ENCODE assay signal across 17 cellular contexts in the genomic region with DNA sequence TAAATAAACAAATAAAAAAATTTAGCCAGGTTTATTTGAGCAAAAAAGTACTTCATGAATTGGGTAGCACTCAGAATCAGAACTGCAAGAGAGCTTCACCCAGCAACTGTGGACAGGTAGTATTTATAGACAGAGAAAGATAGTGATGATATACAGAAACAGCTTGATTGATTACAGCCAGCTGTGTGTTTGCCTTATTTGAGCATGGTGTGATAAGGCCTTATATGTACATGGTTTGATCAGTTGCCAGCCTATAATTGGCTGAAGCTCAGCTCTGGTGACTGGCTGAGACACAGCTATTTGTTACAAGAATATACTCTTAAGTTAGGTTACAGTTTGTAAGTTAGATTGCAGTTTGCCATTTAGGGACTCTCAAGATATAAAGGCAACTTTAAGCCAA. TPM values are rescaled to one million over a fixed set of nuclear protein-coding genes. Genes with fewer than 3 reads are reported as not detected.
A peak's percentile ranks its signal among the peaks of the same experiment; 100 is the strongest.
DNase-seq lines count a peak whose midpoint lies in the region; ATAC-seq, FAIRE-seq and TF ChIP-seq lines count a peak whose summit lies in the region.
"Had no signal": no experiment of that assay in that cellular context is flagged by ENCODE, and none has a peak within 500 bp of the region (broad histone marks: within the 10 kb centered on the region; RNA-seq: fewer than 3 reads in every experiment).

No MANE protein-coding gene starts in this region.

- H3K4me1 ChIP-seq in left ventricle myocardium inferior: peaks cover 15% of the 10 kb centered on the region
- H3K4me1 ChIP-seq in K562 (replicated peaks in 1 of 2; ENCODE audit: control insufficient read depth in 2 of 2, insufficient read depth in 2 of 2, low read length in 2 of 2): no peaks in the 10 kb centered on the region; a peak in 1 of 5 replicates
- H3K4me1 ChIP-seq: BLaER1 treated with 17β-estradiol and CSF1 and Interleukin-3, amounts not matched to agents 10 nM and 100 nM; SJCRH30 had no signal

- TF ChIP-seq RAD21 in K562 (CRISPR knock-in tag; conservative IDR thresholded peaks at IDR 0.05 in 1 of 2, IDR thresholded peaks at IDR 0.05 in 1 of 2): no peak

- intact Hi-C loops in Right ventricle myocardium superior (cut with DNase I) (no loop called here), left ventricle myocardium inferior (cut with micrococcal nuclease) (no loop called here), K562 (cut with micrococcal nuclease) (no loop called here)

- ATAC-seq in Right ventricle myocardium superior (ENCODE audit: poor library complexity) (peak; percentile 65), K562 (peak; percentile 35), HG02642 (IDR thresholded peaks at IDR 0.05; ENCODE audit: poor library complexity, unreplicated experiment) (no peak), omental fat pad (ENCODE audit: low FRiP score) (no peak)

- no peak for FAIRE-seq in K562 (lab: Jason Lieb, UNC)

- H3K4me3 ChIP-seq in left ventricle myocardium inferior: no peak overlapping the region
- no peak overlapping the region for H3K4me3 ChIP-seq in K562
- H3K4me3 ChIP-seq: BLaER1 treated with 17β-estradiol and CSF1 and Interleukin-3, amounts not matched to agents 10 nM and 100 nM; PC-9; SJCRH30 had no signal

- peaks cover 62% of the 10 kb centered on the region for H3K79me2 ChIP-seq in K562 (ENCODE audit: control insufficient read depth, insufficient read depth, low read length)

- H3K36me3 ChIP-seq in left ventricle myocardium inferior (no peaks in the 10 kb centered on the region), K562 (ENCODE audit: control insufficient read depth, insufficient read depth, low read length) (peaks cover 71% of the 10 kb centered on the region)
- H3K36me3 ChIP-seq: BLaER1 treated with 17β-estradiol and CSF1 and Interleukin-3, amounts not matched to agents 10 nM and 100 nM; SJCRH30 had no signal

- H3K27me3 ChIP-seq in left ventricle myocardium inferior (ENCODE audit: low read depth) (no peaks in the 10 kb centered on the region), K562 (ENCODE audit: control insufficient read depth in 2 of 2, insufficient read depth in 2 of 2, low read length in 2 of 2) (no peaks in the 10 kb centered on the region)
- H3K27me3 ChIP-seq: BLaER1 treated with 17β-estradiol and CSF1 and Interleukin-3, amounts not matched to agents 10 nM and 100 nM; SJCRH30 had no signal

- no peak overlapping the region for H2AFZ ChIP-seq in K562 (ENCODE audit: low read depth, low read length)
- H2AFZ ChIP-seq: PC-9 had no signal

- H3K9ac ChIP-seq in K562 (ENCODE audit: insufficient read depth in 1 of 2, low read depth in 2 of 2, low read length in 2 of 2): no peak overlapping the region
- H3K9ac ChIP-seq: BLaER1 treated with 17β-estradiol and CSF1 and Interleukin-3, amounts not matched to agents 10 nM and 100 nM had no signal

- POLR2A ChIA-PET in K562 (lab: Yijun Ruan, JAX): interaction anchor here (0.6 to 1.3 kb wide), 5 partner anchors 14 to 116 kb away, joined by 3 to 4 read pairs (median 3); a partner anchor contains a TSS

- CTCF ChIA-PET in K562 (lab: Yijun Ruan, JAX; ENCODE audit: low intra/inter-chr PET ratio): no interaction called here

- no TSS peak for BruUV-seq in K562 (replicated peaks; lab: Mats Ljungman, UMichigan)

- H3K9me3 ChIP-seq in left ventricle myocardium inferior (replicated peaks) (peaks cover 7% of the 10 kb centered on the region), K562 (replicated peaks; ENCODE audit: control insufficient read depth, insufficient read depth, low read depth, low read length) (peaks cover 16% of the 10 kb centered on the region)

- H3K4me2 ChIP-seq in K562 (ENCODE audit: insufficient read depth, low read length): no peak overlapping the region
- H3K4me2 ChIP-seq: BLaER1 treated with 17β-estradiol and CSF1 and Interleukin-3, amounts not matched to agents 10 nM and 100 nM; PC-9 had no signal

- TF ChIP-seq POLR2A in K562 (conservative IDR thresholded peaks at IDR 0.05): no peak

- no peaks in the 10 kb centered on the region for H4K20me1 ChIP-seq in K562 (replicated peaks; ENCODE audit: control insufficient read depth, insufficient read depth, low read length)
- H4K20me1 ChIP-seq: BLaER1 treated with 17β-estradiol and CSF1 and Interleukin-3, amounts not matched to agents 10 nM and 100 nM had no signal

- DNase-seq in Right ventricle myocardium superior (no peak), left ventricle myocardium inferior (no peak), K562 (ENCODE audit: extremely low read depth in 1 of 4, low spot score in 3 of 4) (no peak), mucosa of gallbladder (ENCODE audit: low spot score) (peak; percentile 36), DMS79 (lab: John Stamatoyannopoulos, UW) (no peak), omental fat pad (ENCODE audit: low spot score) (no peak)
- DNase-seq: CD8-positive, alpha-beta memory T cell; DMS79 treated with DMSO at 0.1 percent for 48 hours; KBM-7; NCI-H1436; NCI-H2081 treated with DMSO at 0.1 percent for 48 hours; NCI-H510A treated with DMSO at 0.1 percent for 48 hours; PC-9 had no signal

- in situ Hi-C loops in K562 (cut with MboI): no loop called here

- TF ChIP-seq CTCF in left ventricle myocardium inferior (IDR thresholded peaks at IDR 0.05; ENCODE audit: borderline replicate concordance) (no peak), K562 (IDR thresholded peaks at IDR 0.05 in 2 of 3, conservative IDR thresholded peaks at IDR 0.05 in 1 of 3; ENCODE audit: insufficient read depth in 2 of 3, low read depth in 1 of 3, low read length in 3 of 3) (no peak), omental fat pad (IDR thresholded peaks at IDR 0.05) (no peak)

- TF ChIP-seq EP300 in K562 (IDR thresholded peaks at IDR 0.05; ENCODE audit: low read length): no peak

- H3K9me1 ChIP-seq in K562 (ENCODE audit: control insufficient read depth, insufficient read depth, low read length): no peaks in the 10 kb centered on the region

- H3K27ac ChIP-seq in left ventricle myocardium inferior (replicated peaks) (no peak overlapping the region), K562 (ENCODE audit: extremely low read depth, low read depth, low read length) (no peak overlapping the region)
- H3K27ac ChIP-seq: BLaER1 treated with 17β-estradiol and CSF1 and Interleukin-3, amounts not matched to agents 10 nM and 100 nM; PC-9; RWPE1; SJCRH30 had no signal

TF ChIP-seq in K562, 482 proteins besides CTCF, POLR2A, EP300 and RAD21 (continues in another document):
- TF ChIP-seq, protein P1, sequence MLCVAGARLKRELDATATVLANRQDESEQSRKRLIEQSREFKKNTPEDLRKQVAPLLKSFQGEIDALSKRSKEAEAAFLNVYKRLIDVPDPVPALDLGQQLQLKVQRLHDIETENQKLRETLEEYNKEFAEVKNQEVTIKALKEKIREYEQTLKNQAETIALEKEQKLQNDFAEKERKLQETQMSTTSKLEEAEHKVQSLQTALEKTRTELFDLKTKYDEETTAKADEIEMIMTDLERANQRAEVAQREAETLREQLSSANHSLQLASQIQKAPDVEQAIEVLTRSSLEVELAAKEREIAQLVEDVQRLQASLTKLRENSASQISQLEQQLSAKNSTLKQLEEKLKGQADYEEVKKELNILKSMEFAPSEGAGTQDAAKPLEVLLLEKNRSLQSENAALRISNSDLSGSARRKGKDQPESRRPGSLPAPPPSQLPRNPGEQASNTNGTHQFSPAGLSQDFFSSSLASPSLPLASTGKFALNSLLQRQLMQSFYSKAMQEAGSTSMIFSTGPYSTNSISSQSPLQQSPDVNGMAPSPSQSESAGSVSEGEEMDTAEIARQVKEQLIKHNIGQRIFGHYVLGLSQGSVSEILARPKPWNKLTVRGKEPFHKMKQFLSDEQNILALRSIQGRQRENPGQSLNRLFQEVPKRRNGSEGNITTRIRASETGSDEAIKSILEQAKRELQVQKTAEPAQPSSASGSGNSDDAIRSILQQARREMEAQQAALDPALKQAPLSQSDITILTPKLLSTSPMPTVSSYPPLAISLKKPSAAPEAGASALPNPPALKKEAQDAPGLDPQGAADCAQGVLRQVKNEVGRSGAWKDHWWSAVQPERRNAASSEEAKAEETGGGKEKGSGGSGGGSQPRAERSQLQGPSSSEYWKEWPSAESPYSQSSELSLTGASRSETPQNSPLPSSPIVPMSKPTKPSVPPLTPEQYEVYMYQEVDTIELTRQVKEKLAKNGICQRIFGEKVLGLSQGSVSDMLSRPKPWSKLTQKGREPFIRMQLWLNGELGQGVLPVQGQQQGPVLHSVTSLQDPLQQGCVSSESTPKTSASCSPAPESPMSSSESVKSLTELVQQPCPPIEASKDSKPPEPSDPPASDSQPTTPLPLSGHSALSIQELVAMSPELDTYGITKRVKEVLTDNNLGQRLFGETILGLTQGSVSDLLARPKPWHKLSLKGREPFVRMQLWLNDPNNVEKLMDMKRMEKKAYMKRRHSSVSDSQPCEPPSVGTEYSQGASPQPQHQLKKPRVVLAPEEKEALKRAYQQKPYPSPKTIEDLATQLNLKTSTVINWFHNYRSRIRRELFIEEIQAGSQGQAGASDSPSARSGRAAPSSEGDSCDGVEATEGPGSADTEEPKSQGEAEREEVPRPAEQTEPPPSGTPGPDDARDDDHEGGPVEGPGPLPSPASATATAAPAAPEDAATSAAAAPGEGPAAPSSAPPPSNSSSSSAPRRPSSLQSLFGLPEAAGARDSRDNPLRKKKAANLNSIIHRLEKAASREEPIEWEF (CRISPR knock-in tag; IDR thresholded peaks at IDR 0.05): peak; percentile 72; the same call in 1 of the 2 replicates
- peak; percentile 76 for TF ChIP-seq MEIS2 (IDR thresholded peaks at IDR 0.05; ENCODE audit: partially characterized antibody)

RNA-seq across cellular contexts. Expression of a gene that starts 34.3 kb away (rescaled TPM):
- total RNA-seq in Right ventricle myocardium superior (20.3 TPM), left ventricle myocardium inferior (18.2 TPM), K562 (2014; rRNA removed) (45.9 and 46.7 TPM in 2 replicates), K562 (2014; rRNA removed; fragmentation: Illumina TruSeq; extraction: Trizol) (64.0 and 71.2 TPM in 2 replicates), K562 (2015; rRNA removed; fragmentation: Illumina TruSeq; extraction: Trizol) (40.0 and 46.1 TPM in 2 replicates), K562 (2021) (54.1 and 58.7 TPM in 2 replicates), mucosa of gallbladder (30.8 TPM), omental fat pad (10 to 100 TPM; 18.9 to 39.2 (median 29.9) TPM)
- 218 and 235 TPM in 2 replicates for total RNA-seq in K562 (2011; cell fraction: chromatin; rRNA removed; ENCODE audit: low replicate concordance)
- 124 and 166 TPM in 2 replicates for total RNA-seq in K562 (2011; cell fraction: nucleolus; rRNA removed)
- 179 and 212 TPM in 2 replicates for total RNA-seq in K562 (2011; cell fraction: nucleoplasm; rRNA removed)
- polyA plus RNA-seq in K562 (2011; rRNA removed) (59.5 and 60.1 TPM in 2 replicates), K562 (2014; fragmentation: Illumina TruSeq; extraction: Trizol) (71.8 and 80.4 TPM in 2 replicates), K562 (2014; fragmentation: Nextera tagmentation; extraction: Ambion mirVana) (10 to 100 TPM; 18.5 to 22.4 TPM), K562 (2014; rRNA removed) (57.0 and 60.0 TPM in 2 replicates)
- polyA plus RNA-seq in K562 (2011; cell fraction: cytosol; rRNA removed): 24.8 and 46.7 TPM in 2 replicates
- polyA plus RNA-seq in K562 (2011; cell fraction: nucleus; rRNA removed): 29.3 and 46.0 TPM in 2 replicates
- 45.4 and 47.0 TPM in 2 replicates for polyA plus RNA-seq in K562 (2012)
- polyA minus RNA-seq in K562 (2011; rRNA and poly(A)+ RNA removed): 135 and 180 TPM in 2 replicates
- polyA minus RNA-seq in K562 (2011; cell fraction: cytosol; rRNA and poly(A)+ RNA removed): 39.2 and 48.3 TPM in 2 replicates
- 201 and 315 TPM in 2 replicates for polyA minus RNA-seq in K562 (2011; cell fraction: nucleus; rRNA and poly(A)+ RNA removed)

Comparison
In these comparisons a context has a peak if more than half of its experiments do, and no peak if none do; other contexts are left out.
1. ATAC-seq: peak in Right ventricle myocardium superior (single experiment) and K562 (single experiment); none in HG02642 (single experiment) and omental fat pad (single experiment).